26 cellular contexts compared by ENCODE assay signal in genomic region chr2:238166391-238167343, GRCh38. TPM values are rescaled to one million over a fixed set of nuclear protein-coding genes. Genes with fewer than 3 reads are reported as not detected.
DNase-seq lines count a peak whose midpoint lies in the region; ATAC-seq, FAIRE-seq and TF ChIP-seq lines count a peak whose summit lies in the region.
"Had no signal": no experiment of that assay in that cellular context is flagged by ENCODE, and none has a peak within 500 bp of the region (broad histone marks: within the 10 kb centered on the region; RNA-seq: fewer than 3 reads in every experiment).

No MANE protein-coding gene starts in this region.

- H3K27me3 ChIP-seq in left ventricle myocardium inferior (ENCODE audit: low read depth) (peaks cover 34% of the 10 kb centered on the region), H1 (replicated peaks in 1 of 4; ENCODE audit: control insufficient read depth in 3 of 4, extremely low read depth in 1 of 4, insufficient read depth in 3 of 4, low read length in 3 of 4) (peaks cover 19 to 32% (median 29%) of the 10 kb centered on the region in 4 experiments), neuronal stem cell (ENCODE audit: control insufficient read depth in 3 of 3, insufficient read depth in 3 of 3, low read depth in 1 of 3, low read length in 3 of 3) (peaks cover 0 to 34% (median 14%) of the 10 kb centered on the region in 3 experiments), upper lobe of right lung (peaks cover 26% of the 10 kb centered on the region)

- H2BK12ac ChIP-seq in H1 (ENCODE audit: low read depth, low read length) (no peak overlapping the region), neuronal stem cell (ENCODE audit: low read length) (no peak overlapping the region)

- TF ChIP-seq CTCF in left ventricle myocardium inferior (IDR thresholded peaks at IDR 0.05; ENCODE audit: borderline replicate concordance) (no peak), H1 (IDR thresholded peaks at IDR 0.05; ENCODE audit: control extremely low read depth in 1 of 3, insufficient read depth in 1 of 3, low read depth in 1 of 3, low read length in 3 of 3) (no peak), upper lobe of right lung (IDR thresholded peaks at IDR 0.05) (no peak)

- no peaks in the 10 kb centered on the region for H3K79me2 ChIP-seq in H1 (ENCODE audit: control insufficient read depth in 1 of 2, insufficient read depth in 2 of 2, low read length in 2 of 2)

- H2BK120ac ChIP-seq in H1 (replicated peaks; ENCODE audit: low read depth, low read length): no peak overlapping the region
- no peak overlapping the region for H2BK120ac ChIP-seq in neuronal stem cell (ENCODE audit: low read depth, low read length)

- no peak overlapping the region for H3K23ac ChIP-seq in H1 (ENCODE audit: insufficient read length)
- peak overlapping the region; percentile 77 for H3K23ac ChIP-seq in neuronal stem cell (ENCODE audit: low read depth, low read length, poor library complexity)

- no peak overlapping the region for H3K27ac Mint-ChIP-seq in activated naive CD4-positive, alpha-beta T cell treated with anti-CD3 and anti-CD28 coated beads for 36 hours
- H3K27ac Mint-ChIP-seq: T-helper 2 cell treated with Interferon-gamma antibody and Interleukin-4, amounts not matched to agents 5 μg/mL and 100 μg/mL, for 36 hours; WTC11 had no signal

- H3K4me2 ChIP-seq in H1 (ENCODE audit: insufficient read depth in 1 of 2, low read depth in 2 of 2, low read length in 2 of 2): no peak overlapping the region
- no peak overlapping the region for H3K4me2 ChIP-seq in neuronal stem cell (ENCODE audit: insufficient read depth, low read length, poor library complexity, severe bottlenecking)

- H3K9me3 Mint-ChIP-seq in activated naive CD4-positive, alpha-beta T cell treated with anti-CD3 and anti-CD28 coated beads for 36 hours: no peaks in the 10 kb centered on the region
- H3K9me3 Mint-ChIP-seq: stimulated activated naive CD8-positive, alpha-beta T cell treated with anti-CD3 and anti-CD28 coated beads, Interleukin-15, amount 100 ng/mL, for 72 hours; T-helper 2 cell treated with Interferon-gamma antibody and Interleukin-4, amounts not matched to agents 5 μg/mL and 100 μg/mL, for 36 hours; WTC11 had no signal

- no peaks in the 10 kb centered on the region; the same call in 1 of the 2 replicates for H3K79me1 ChIP-seq in H1 (ENCODE audit: low read depth, low read length)
- no peaks in the 10 kb centered on the region for H3K79me1 ChIP-seq in neuronal stem cell (ENCODE audit: low read depth, low read length)

- H4K91ac ChIP-seq in H1 (replicated peaks; ENCODE audit: insufficient read length, low read length) (no peak overlapping the region), neuronal stem cell (ENCODE audit: low read depth, low read length, poor library complexity) (no peak overlapping the region)

- H3K9me3 ChIP-seq in left ventricle myocardium inferior (replicated peaks) (no peaks in the 10 kb centered on the region), H1 (ENCODE audit: insufficient read depth in 2 of 2, low read depth in 1 of 2, low read length in 1 of 2) (no peaks in the 10 kb centered on the region), neuronal stem cell (replicated peaks in 1 of 2; ENCODE audit: control insufficient read depth in 2 of 2, insufficient read depth in 1 of 2, low read depth in 1 of 2, low read length in 2 of 2) (no peaks in the 10 kb centered on the region), upper lobe of right lung (no peaks in the 10 kb centered on the region)
- H3K9me3 ChIP-seq: adrenal gland, heart right ventricle, lower lobe of right lung, neutrophil had no signal

- intact Hi-C loops in left ventricle myocardium inferior (cut with micrococcal nuclease) (no loop called here), Right ventricle myocardium inferior (cut with DNase I) (loop anchor here (10.0 kb wide), 1 partner anchor 98 kb away; no protein-coding TSS in a partner anchor), upper lobe of right lung (cut with DNase I) (no loop called here)
- intact Hi-C loops in activated naive CD4-positive, alpha-beta T cell treated with anti-CD3 and anti-CD28 coated beads for 36 hours (cut with micrococcal nuclease): no loop called here

- peaks cover 7% of the 10 kb centered on the region for H3K36me3 Mint-ChIP-seq in activated naive CD4-positive, alpha-beta T cell treated with anti-CD3 and anti-CD28 coated beads for 36 hours (ENCODE audit: low read depth)

- FAIRE-seq in H1 (lab: Jason Lieb, UNC): no peak
- FAIRE-seq: D721Med, GM19239 had no signal

- no peak overlapping the region for H3K27ac ChIP-seq in left ventricle myocardium inferior (replicated peaks)
- H3K27ac ChIP-seq in H1 (ENCODE audit: low read depth, low read length): no peak overlapping the region
- no peak overlapping the region for H3K27ac ChIP-seq in neuronal stem cell (replicated peaks; ENCODE audit: low read length)
- H3K27ac ChIP-seq in upper lobe of right lung: no peak overlapping the region
- H3K27ac ChIP-seq: adrenal gland, heart right ventricle, lower lobe of right lung, neutrophil had no signal

- H3K4me1 ChIP-seq in left ventricle myocardium inferior: peaks cover 27% of the 10 kb centered on the region
- no peaks in the 10 kb centered on the region; a peak in 1 of 7 replicates for H3K4me1 ChIP-seq in H1 (replicated peaks in 1 of 4; ENCODE audit: control insufficient read depth in 3 of 4, insufficient read depth in 4 of 4, low read length in 3 of 4)
- no peaks in the 10 kb centered on the region for H3K4me1 ChIP-seq in neuronal stem cell (ENCODE audit: control insufficient read depth in 2 of 2, insufficient read depth in 1 of 2, low read depth in 1 of 2, low read length in 2 of 2)
- H3K4me1 ChIP-seq in upper lobe of right lung: peaks cover 19% of the 10 kb centered on the region

- H3K18ac ChIP-seq in H1 (ENCODE audit: extremely low read depth, low read length) (no peak overlapping the region), neuronal stem cell (ENCODE audit: low read length) (no peak overlapping the region)

- H3K56ac ChIP-seq in H1 (replicated peaks; ENCODE audit: insufficient read length, low read depth, low read length): no peak overlapping the region

- H2BK5ac ChIP-seq in H1 (ENCODE audit: low read depth, low read length): peak overlapping the region; percentile 60
- no peak overlapping the region for H2BK5ac ChIP-seq in neuronal stem cell (ENCODE audit: low read length)

- no peak overlapping the region for H3K4me3 Mint-ChIP-seq in activated naive CD4-positive, alpha-beta T cell treated with anti-CD3 and anti-CD28 coated beads for 36 hours
- H3K4me3 Mint-ChIP-seq: stimulated activated naive CD8-positive, alpha-beta T cell treated with anti-CD3 and anti-CD28 coated beads, Interleukin-15, amount 100 ng/mL, for 72 hours; T-helper 2 cell treated with Interferon-gamma antibody and Interleukin-4, amounts not matched to agents 5 μg/mL and 100 μg/mL, for 36 hours; WTC11 had no signal

- POLR2A ChIA-PET in H1 (lab: Charles Lee; ENCODE audit: partially characterized antibody): interaction anchor here (0.9 to 1.3 kb wide), 3 partner anchors 19 to 73 kb away, joined by 3 to 5 read pairs (median 3); partner anchors contain the start of genes HES6 and ILKAP

- DNase-seq in left ventricle myocardium inferior: peak; percentile 12
- no peak for DNase-seq in Right ventricle myocardium inferior (ENCODE audit: missing footprints)
- DNase-seq in H1 (ENCODE audit: low read depth in 1 of 2, low spot score in 2 of 2): no peak
- no peak for DNase-seq in neuronal stem cell (ENCODE audit: low spot score)
- peak; percentile 59 for DNase-seq in upper lobe of right lung
- no peak for DNase-seq in activated naive CD4-positive, alpha-beta T cell treated with anti-CD3 and anti-CD28 coated beads for 36 hours
- DNase-seq: activated CD4-positive, alpha-beta T cell treated with anti-CD3 and anti-CD28 coated beads, Interleukin-2, amount 50 U/mL, for 48 hours; adrenal gland; dermis blood vessel endothelial cell; EL; heart right ventricle; lower lobe of right lung; NCI-H1105; NCI-H2029; NCI-H345; NCI-H82; stimulated activated CD4-positive, alpha-beta T cell treated with anti-CD3 and anti-CD28 coated beads, Interleukin-12 subunit alpha, Interleukin-12 subunit beta, amount 100 ng/mL, for 4 hours had no signal

- no peak overlapping the region for H2BK15ac ChIP-seq in H1 (ENCODE audit: low read length)
- H2BK15ac ChIP-seq in neuronal stem cell (ENCODE audit: low read length): no peak overlapping the region

- H4K5ac ChIP-seq in H1 (ENCODE audit: insufficient read length, low read depth, low read length): no peak overlapping the region

- H2AFZ ChIP-seq in H1 (ENCODE audit: low read length) (no peak overlapping the region), neuronal stem cell (ENCODE audit: low read length) (no peak overlapping the region)

- peaks cover 7% of the 10 kb centered on the region for H3K4me1 Mint-ChIP-seq in activated naive CD4-positive, alpha-beta T cell treated with anti-CD3 and anti-CD28 coated beads for 36 hours (ENCODE audit: low read depth)
- H3K4me1 Mint-ChIP-seq: WTC11 had no signal

- TF ChIP-seq EP300 in H1 (IDR thresholded peaks at IDR 0.05; ENCODE audit: borderline replicate concordance in 1 of 2, low read depth in 2 of 2, low read length in 2 of 2): no peak

- no peak overlapping the region for H3K9ac ChIP-seq in H1 (replicated peaks in 1 of 4; ENCODE audit: extremely low read depth in 1 of 4, low read depth in 3 of 4, low read length in 3 of 4)
- no peak overlapping the region for H3K9ac ChIP-seq in neuronal stem cell (ENCODE audit: low read depth, low read length, poor library complexity)

- H4K8ac ChIP-seq in H1 (ENCODE audit: extremely low read depth, insufficient read depth, low read length) (no peak overlapping the region), neuronal stem cell (ENCODE audit: low read depth, low read length) (no peak overlapping the region)

- H3K4ac ChIP-seq in H1 (replicated peaks; ENCODE audit: insufficient read length, low read depth, low read length) (no peak overlapping the region), neuronal stem cell (ENCODE audit: low read length) (no peak overlapping the region)

- CTCF ChIA-PET in H1 (lab: Charles Lee; ENCODE audit: partially characterized antibody): no interaction called here
- CTCF ChIA-PET in activated naive CD4-positive, alpha-beta T cell treated with anti-CD3 and anti-CD28 coated beads for 36 hours (lab: Charles Lee): no interaction called here

- WGBS in H1 (ENCODE audit: extremely low coverage in 1 of 2, insufficient coverage in 1 of 2, insufficient read length in 1 of 2, insufficient replicate concordance in 2 of 2, low coverage in 1 of 2, low lambda C conversion rate in 2 of 2, missing lambda C conversion rate in 1 of 2), 2 experiments: 96% methylated on average over 24 of the region's 24 CpGs; no CpG with 5 or more reads in 1 of the 2 experiments
- no CpG with 5 or more reads among the region's 24 CpGs for WGBS in neuronal stem cell (ENCODE audit: extremely low coverage in 2 of 2, insufficient read length in 2 of 2, insufficient replicate concordance in 1 of 2), 2 donors

- peaks cover 6 to 8% of the 10 kb centered on the region in 2 experiments for H4K20me1 ChIP-seq in H1 (replicated peaks in 1 of 2; ENCODE audit: control insufficient read depth in 1 of 2, insufficient read depth in 2 of 2, low read length in 2 of 2)

- ATAC-seq in Right ventricle myocardium inferior (no peak), upper lobe of right lung (no peak), HG03039 (IDR thresholded peaks at IDR 0.05; ENCODE audit: unreplicated experiment) (no peak), HG02852 (IDR thresholded peaks at IDR 0.05; ENCODE audit: unreplicated experiment) (no peak)
- ATAC-seq: lower lobe of right lung; stimulated activated naive CD8-positive, alpha-beta T cell treated with anti-CD3 and anti-CD28 coated beads, Interleukin-15, amount 100 ng/mL, for 72 hours; WTC11 had no signal

- H3K27me3 Mint-ChIP-seq in activated naive CD4-positive, alpha-beta T cell treated with anti-CD3 and anti-CD28 coated beads for 36 hours (ENCODE audit: low read depth): peaks cover 14% of the 10 kb centered on the region

- H3K14ac ChIP-seq in H1 (ENCODE audit: insufficient read length): no peak overlapping the region
- peak overlapping the region; percentile 91 for H3K14ac ChIP-seq in neuronal stem cell (ENCODE audit: low read length)

- H2AK5ac ChIP-seq in H1 (ENCODE audit: low read depth, low read length) (no peak overlapping the region), neuronal stem cell (ENCODE audit: low read depth, low read length) (peak overlapping the region; percentile 14)

- no peak for TF ChIP-seq POLR2A in H1 (IDR thresholded peaks at IDR 0.05; ENCODE audit: control extremely low read depth in 1 of 2, low read depth in 2 of 2, low read length in 2 of 2)

- H3K36me3 ChIP-seq in left ventricle myocardium inferior (peaks cover 39% of the 10 kb centered on the region), H1 (ENCODE audit: control insufficient read depth in 2 of 4, insufficient read depth in 4 of 4, low read length in 3 of 4) (peaks cover 2 to 11% (median 5%) of the 10 kb centered on the region in 4 experiments; a peak in 4 of 8 replicates), neuronal stem cell (replicated peaks in 1 of 2; ENCODE audit: control insufficient read depth in 2 of 2, insufficient read depth in 2 of 2, low read length in 2 of 2) (peaks cover 17 to 45% of the 10 kb centered on the region in 2 donors), upper lobe of right lung (peaks cover 35% of the 10 kb centered on the region)

- no peak for TF ChIP-seq RAD21 in H1 (IDR thresholded peaks at IDR 0.05 in 1 of 2, conservative IDR thresholded peaks at IDR 0.05 in 1 of 2; ENCODE audit: low read depth in 2 of 2, low read length in 2 of 2)

- H3K4me3 ChIP-seq in left ventricle myocardium inferior: no peak overlapping the region
- no peak overlapping the region for H3K4me3 ChIP-seq in H1 (ENCODE audit: extremely low read depth in 1 of 4, insufficient read depth in 2 of 4, low read depth in 3 of 4, low read length in 4 of 4)
- no peak overlapping the region for H3K4me3 ChIP-seq in neuronal stem cell (ENCODE audit: low read length in 2 of 2)
- no peak overlapping the region for H3K4me3 ChIP-seq in upper lobe of right lung
- H3K4me3 ChIP-seq: adrenal gland, heart right ventricle, lower lobe of right lung had no signal

- no peak overlapping the region for H2BK20ac ChIP-seq in H1 (ENCODE audit: low read length)

- H3K23me2 ChIP-seq in H1 (ENCODE audit: low read depth, low read length): peaks cover 4% of the 10 kb centered on the region; the same call in 1 of the 2 replicates

RNA-seq across cellular contexts. Expression of gene ERFE, which starts 7.9 kb away (rescaled TPM):
- total RNA-seq in left ventricle myocardium inferior (0.44 TPM), Right ventricle myocardium inferior (0.51 TPM), upper lobe of right lung (not detected)
- 1.8 and 2.5 TPM in 2 replicates for total RNA-seq in H1 (2021; fragmentation: NEBNext Ultra II Directional; extraction: Animal tissue kit (Norgen Biotek cat#: 25700))
- polyA plus RNA-seq in H1 (2011; rRNA removed): 3.6 and 5.1 TPM in 2 replicates
- polyA plus RNA-seq in H1 (2011; cell fraction: cytosol; rRNA removed): 4.8 TPM
- polyA plus RNA-seq in H1 (2011; cell fraction: nucleus; rRNA removed): 10.3 TPM
- polyA plus RNA-seq in H1 (2012, experiment 1 of 2): 2.8 to 3.5 TPM (median 2.8 TPM) in 4 replicates
- polyA plus RNA-seq in H1 (2012, experiment 2 of 2): 3.2 TPM
- 3.1 TPM for polyA plus RNA-seq in H1 (2013, experiment 1 of 2)
- polyA plus RNA-seq in H1 (2013, experiment 2 of 2): 2.8 TPM
- polyA minus RNA-seq in H1 (2011; rRNA and poly(A)+ RNA removed): 1.1 and 1.3 TPM in 2 replicates
- polyA minus RNA-seq in H1 (2011; cell fraction: cytosol; rRNA and poly(A)+ RNA removed): 2.8 TPM
- polyA minus RNA-seq in H1 (2011; cell fraction: nucleus; rRNA and poly(A)+ RNA removed): 1.4 TPM
- 0.43 TPM for polyA plus RNA-seq in neuronal stem cell (2013, experiment 1 of 2)
- 0.37 TPM for polyA plus RNA-seq in neuronal stem cell (2013, experiment 2 of 2)
- total RNA-seq in activated naive CD4-positive, alpha-beta T cell treated with anti-CD3 and anti-CD28 coated beads for 36 hours: under 1 TPM in 1 of 2 experiments, not detected in 1; 0.40 TPM
- total RNA-seq: lower lobe of right lung had no signal

RNA-seq across cellular contexts. Expression of gene KLHL30, which starts 28.2 kb away (rescaled TPM):
- 17.3 TPM for total RNA-seq in left ventricle myocardium inferior
- total RNA-seq in Right ventricle myocardium inferior: 20.6 TPM
- total RNA-seq in H1 (2021; fragmentation: NEBNext Ultra II Directional; extraction: Animal tissue kit (Norgen Biotek cat#: 25700)): 0.08 TPM in 1 of 2 replicates, not detected in the other
- polyA plus RNA-seq in H1 (2011; rRNA removed): 0.03 TPM in 1 of 2 replicates, not detected in the other
- 0.01 TPM for polyA plus RNA-seq in H1 (2011; cell fraction: cytosol; rRNA removed)
- polyA plus RNA-seq in H1 (2011; cell fraction: nucleus; rRNA removed): 0.07 TPM
- not detected in 4 replicates for polyA plus RNA-seq in H1 (2012, experiment 1 of 2)
- not detected for polyA plus RNA-seq in H1 (2012, experiment 2 of 2)
- not detected for polyA plus RNA-seq in H1 (2013, experiment 1 of 2)
- polyA plus RNA-seq in H1 (2013, experiment 2 of 2): not detected
- polyA minus RNA-seq in H1 (2011; rRNA and poly(A)+ RNA removed): not detected in 2 replicates
- polyA minus RNA-seq in H1 (2011; cell fraction: cytosol; rRNA and poly(A)+ RNA removed): not detected
- not detected for polyA minus RNA-seq in H1 (2011; cell fraction: nucleus; rRNA and poly(A)+ RNA removed)
- 0.06 TPM for polyA plus RNA-seq in neuronal stem cell (2013, experiment 1 of 2)
- polyA plus RNA-seq in neuronal stem cell (2013, experiment 2 of 2): 0.07 TPM
- 0.90 TPM for total RNA-seq in upper lobe of right lung
- not detected for total RNA-seq in activated naive CD4-positive, alpha-beta T cell treated with anti-CD3 and anti-CD28 coated beads for 36 hours
- total RNA-seq: A673, dermis blood vessel endothelial cell, WTC11 had no signal

RNA-seq across cellular contexts. Expression of gene ILKAP, which starts 36.8 kb away (rescaled TPM):
- 26.5 TPM for total RNA-seq in left ventricle myocardium inferior
- 26.2 TPM for total RNA-seq in Right ventricle myocardium inferior
- 30.4 and 33.8 TPM in 2 replicates for total RNA-seq in H1 (2021; fragmentation: NEBNext Ultra II Directional; extraction: Animal tissue kit (Norgen Biotek cat#: 25700))
- polyA plus RNA-seq in H1 (2011; rRNA removed): 23.5 and 29.4 TPM in 2 replicates
- 35.7 TPM for polyA plus RNA-seq in H1 (2011; cell fraction: cytosol; rRNA removed)
- 41.3 TPM for polyA plus RNA-seq in H1 (2011; cell fraction: nucleus; rRNA removed)
- 23.2 to 32.3 TPM (median 29.4 TPM) in 4 replicates for polyA plus RNA-seq in H1 (2012, experiment 1 of 2)
- polyA plus RNA-seq in H1 (2012, experiment 2 of 2): 29.2 TPM
- polyA plus RNA-seq in H1 (2013, experiment 1 of 2): 23.9 TPM
- polyA plus RNA-seq in H1 (2013, experiment 2 of 2): 24.4 TPM
- 23.3 and 23.4 TPM in 2 replicates for polyA minus RNA-seq in H1 (2011; rRNA and poly(A)+ RNA removed)
- 7.9 TPM for polyA minus RNA-seq in H1 (2011; cell fraction: cytosol; rRNA and poly(A)+ RNA removed)
- polyA minus RNA-seq in H1 (2011; cell fraction: nucleus; rRNA and poly(A)+ RNA removed): 37.9 TPM
- polyA plus RNA-seq in neuronal stem cell (2013, experiment 1 of 2): 21.1 TPM
- polyA plus RNA-seq in neuronal stem cell (2013, experiment 2 of 2): 19.3 TPM
- total RNA-seq in upper lobe of right lung: 47.2 TPM
- total RNA-seq in activated naive CD4-positive, alpha-beta T cell treated with anti-CD3 and anti-CD28 coated beads for 36 hours: 10 to 100 TPM; 46.6 to 46.7 TPM

Comparison
In these comparisons a context has a peak if more than half of its experiments do, and no peak if none do; other contexts are left out.
1. DNase-seq: peak in left ventricle myocardium inferior (single experiment) and upper lobe of right lung (single experiment); none in Right ventricle myocardium inferior (single experiment), H1 (0 of 2), neuronal stem cell (single experiment) and activated naive CD4-positive, alpha-beta T cell treated with anti-CD3 and anti-CD28 coated beads for 36 hours (single experiment).